1 cellular context compared by ENCODE assay signal in the genomic region with DNA sequence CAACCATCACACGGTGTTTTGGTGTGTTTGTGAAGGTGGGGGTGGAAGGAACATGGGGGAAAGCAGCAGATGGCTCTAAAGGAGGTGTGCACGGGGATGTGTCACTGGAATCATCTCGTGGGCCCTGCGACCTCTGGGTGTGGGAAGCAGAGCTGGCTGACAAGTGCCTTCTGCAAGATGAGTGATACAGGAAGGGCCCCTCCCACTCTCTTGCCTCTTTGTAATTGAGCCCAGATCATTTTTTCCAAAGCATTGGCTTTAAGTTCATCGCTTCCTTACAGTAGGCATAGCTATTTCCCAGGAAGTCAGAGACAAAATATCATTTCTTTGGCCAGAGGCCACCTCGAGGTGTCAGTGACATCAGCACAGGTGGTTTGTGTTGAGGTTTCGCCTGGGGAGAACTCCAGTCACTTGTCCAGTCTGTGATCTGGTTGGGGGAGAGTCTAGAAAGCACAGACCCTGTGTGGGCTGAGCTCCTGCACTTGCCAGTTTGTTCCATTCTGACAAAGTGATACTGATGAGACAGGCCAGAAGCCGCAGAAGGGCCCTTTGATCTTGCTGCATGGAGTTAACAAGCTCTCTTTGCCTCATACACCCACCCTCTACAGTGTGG.
TF ChIP-seq lines count a peak whose summit lies in the region.

No MANE protein-coding gene starts in this region.

TF ChIP-seq in HEK293, 187 proteins besides CTCF, POLR2A, EP300 and RAD21 (continued from another document):
- TF ChIP-seq ZNF626 (tag by site-specific recombination; IDR thresholded peaks at IDR 0.05) = no peak
- peak; percentile 89 for TF ChIP-seq EGR2 (tag by site-specific recombination; IDR thresholded peaks at IDR 0.05; ENCODE audit: low read depth)
